Comparison of ENCODE assay signal across 21 cellular contexts in the genomic region with DNA sequence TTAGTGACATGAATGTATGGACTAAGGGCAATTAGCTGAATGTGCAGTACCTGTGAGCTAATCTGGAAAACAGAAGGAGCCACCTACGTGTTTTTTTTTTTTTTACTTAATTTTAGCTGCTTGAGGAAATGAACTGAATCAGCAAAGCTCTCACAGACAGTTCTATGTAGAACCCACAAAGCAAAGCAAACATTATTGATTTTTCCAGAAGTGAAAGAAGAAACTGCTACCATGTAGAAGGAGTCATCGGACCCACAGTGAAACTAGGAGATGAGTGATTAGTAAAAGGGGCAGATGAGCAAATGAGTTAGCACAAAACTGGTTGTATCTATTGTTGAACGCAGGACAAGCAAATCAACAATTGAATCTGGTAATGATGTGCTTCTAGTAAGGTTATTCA.
"Had no signal": no experiment of that assay in that cellular context is flagged by ENCODE, and none has a peak within 500 bp of the region (broad histone marks: within the 10 kb centered on the region; RNA-seq: fewer than 3 reads in every experiment).

No MANE protein-coding gene starts in this region.

- H3K9me3 ChIP-seq: neutrophil, stomach, transverse colon, uterus had no signal

- ATAC-seq: heart left ventricle, left cardiac atrium, right cardiac atrium, WTC11 had no signal

- H3K4me1 Mint-ChIP-seq: activated naive CD4-positive, alpha-beta T cell treated with anti-CD3 and anti-CD28 coated beads, Interleukin-2, amount 50 U/mL, for 24 hours; memory B cell; nephron had no signal

- H3K27ac ChIP-seq: heart left ventricle, neutrophil, parathyroid adenoma, stomach, transverse colon, uterus had no signal

- H3K4me3 ChIP-seq: heart left ventricle, stomach, transverse colon, uterus had no signal

- H3K4me1 ChIP-seq: parathyroid adenoma, stomach, transverse colon, uterus had no signal

- H3K36me3 ChIP-seq: heart left ventricle, neutrophil, stomach, transverse colon, uterus had no signal

- DNase-seq: activated CD4-positive, alpha-beta memory T cell treated with anti-CD3 and anti-CD28 coated beads for 36 hours; activated gamma-delta T cell treated with Interleukin-2 at 50 U/mL for 16 hours; aorta; heart left ventricle; islet precursor cell; left cardiac atrium; right cardiac atrium; stimulated activated CD4-positive, alpha-beta T cell treated with anti-CD3 and anti-CD28 coated beads, Interleukin-12 subunit alpha, Interleukin-12 subunit beta, amount 100 ng/mL, for 4 hours; stomach; T-helper 9 cell; transverse colon; uterus had no signal

- H3K4me3 Mint-ChIP-seq: activated CD4-positive, alpha-beta memory T cell treated with anti-CD3 and anti-CD28 coated beads for 36 hours; activated naive CD4-positive, alpha-beta T cell treated with anti-CD3 and anti-CD28 coated beads, Interleukin-2, amount 50 U/mL, for 24 hours; activated T-helper 1 cell treated with anti-CD3 and anti-CD28 coated beads, Interleukin-12 subunit alpha, Interleukin-12 subunit beta, Interleukin-2, Interleukin-4 antibody, amounts not matched to agents 30 ng/mL and 10 ng/mL and 1 ng/mL, durations not matched to agents 14 hours and 24 hours and 36 hours; brain; memory B cell; nephron; WTC11 had no signal

- H3K27me3 ChIP-seq: heart left ventricle, stomach, transverse colon, uterus had no signal

- H3K36me3 Mint-ChIP-seq: activated CD4-positive, alpha-beta memory T cell treated with anti-CD3 and anti-CD28 coated beads for 36 hours; activated naive CD4-positive, alpha-beta T cell treated with anti-CD3 and anti-CD28 coated beads, Interleukin-2, amount 50 U/mL, for 24 hours; brain; memory B cell; WTC11 had no signal

- H3K27ac Mint-ChIP-seq: activated CD4-positive, alpha-beta memory T cell treated with anti-CD3 and anti-CD28 coated beads for 36 hours; activated naive CD4-positive, alpha-beta T cell treated with anti-CD3 and anti-CD28 coated beads, Interleukin-2, amount 50 U/mL, for 24 hours; activated T-helper 1 cell treated with anti-CD3 and anti-CD28 coated beads, Interleukin-12 subunit alpha, Interleukin-12 subunit beta, Interleukin-2, Interleukin-4 antibody, amounts not matched to agents 30 ng/mL and 10 ng/mL and 1 ng/mL, durations not matched to agents 14 hours and 24 hours and 36 hours; brain; memory B cell; nephron; WTC11 had no signal

- H3K9me3 Mint-ChIP-seq: activated CD4-positive, alpha-beta memory T cell treated with anti-CD3 and anti-CD28 coated beads for 36 hours; activated naive CD4-positive, alpha-beta T cell treated with anti-CD3 and anti-CD28 coated beads, Interleukin-2, amount 50 U/mL, for 24 hours; activated T-helper 1 cell treated with anti-CD3 and anti-CD28 coated beads, Interleukin-12 subunit alpha, Interleukin-12 subunit beta, Interleukin-2, Interleukin-4 antibody, amounts not matched to agents 30 ng/mL and 10 ng/mL and 1 ng/mL, durations not matched to agents 14 hours and 24 hours and 36 hours; brain; memory B cell; nephron had no signal

- FAIRE-seq: endometrium had no signal
